In genomic region chr7:37921340-37921805, GRCh38 we compare ENCODE assay signal across 1 cellular context.
TF ChIP-seq lines count a peak whose summit lies in the region.

No MANE protein-coding gene starts in this region.

TF ChIP-seq in WTC11, 78 proteins besides CTCF, POLR2A, EP300 and RAD21 (continued from another document):
- TF ChIP-seq KAT7 (CRISPR knock-in tag; IDR thresholded peaks at IDR 0.05; ENCODE audit: borderline replicate concordance) (no peak), PRDM15 (CRISPR knock-in tag; IDR thresholded peaks at IDR 0.05) (no peak), ZNF512 (CRISPR knock-in tag; IDR thresholded peaks at IDR 0.05; ENCODE audit: borderline replicate concordance) (no peak), ATF3 (CRISPR knock-in tag; conservative IDR thresholded peaks at IDR 0.05) (no peak), USF1 (CRISPR knock-in tag; IDR thresholded peaks at IDR 0.05) (peak; percentile 28; the same call in 1 of the 2 replicates), ZNF396 (CRISPR knock-in tag; IDR thresholded peaks at IDR 0.05; ENCODE audit: borderline replicate concordance) (no peak), ESRRA (CRISPR knock-in tag; IDR thresholded peaks at IDR 0.05; ENCODE audit: borderline replicate concordance) (no peak), ZNF532 (CRISPR knock-in tag; IDR thresholded peaks at IDR 0.05; ENCODE audit: borderline replicate concordance) (no peak), SMAD3 (CRISPR knock-in tag; IDR thresholded peaks at IDR 0.05; ENCODE audit: borderline replicate concordance) (no peak), SP1 (CRISPR knock-in tag; conservative IDR thresholded peaks at IDR 0.05) (peak; percentile 60; the same call in 1 of the 2 replicates), GRHL2 (CRISPR knock-in tag; IDR thresholded peaks at IDR 0.05; ENCODE audit: insufficient replicate concordance, severe bottlenecking) (no peak), MLX (CRISPR knock-in tag; IDR thresholded peaks at IDR 0.05) (no peak), ZNF423 (CRISPR knock-in tag; IDR thresholded peaks at IDR 0.05) (no peak), IRF2 (CRISPR knock-in tag; IDR thresholded peaks at IDR 0.05; ENCODE audit: borderline replicate concordance, low read depth) (no peak)
